In genomic region chr10:30359373-30360206, GRCh38 we compare ENCODE assay signal across 9 cellular contexts. TPM values are rescaled to one million over a fixed set of nuclear protein-coding genes. Genes with fewer than 3 reads are reported as not detected.
A peak's percentile ranks its signal among the peaks of the same experiment; 100 is the strongest.
DNase-seq lines count a peak whose midpoint lies in the region; ATAC-seq, FAIRE-seq and TF ChIP-seq lines count a peak whose summit lies in the region.
"Had no signal": no experiment of that assay in that cellular context is flagged by ENCODE, and none has a peak within 500 bp of the region (broad histone marks: within the 10 kb centered on the region; RNA-seq: fewer than 3 reads in every experiment).

No MANE protein-coding gene starts in this region.

- H3K4me3 ChIP-seq in GM12875 (ENCODE audit: low read depth, low read length) (no peak overlapping the region), endothelial cell of umbilical vein (replicated peaks in 1 of 3; ENCODE audit: insufficient read depth in 1 of 3, low read depth in 1 of 3, low read length in 3 of 3) (no peak overlapping the region)
- H3K4me3 ChIP-seq: skin epidermis had no signal

- no peak overlapping the region for H2AFZ ChIP-seq in endothelial cell of umbilical vein (ENCODE audit: low read depth, low read length)

- CTCF ChIA-PET in activated CD8-positive, alpha-beta T cell treated with anti-CD3 and anti-CD28 coated beads, Interleukin-2, amount 10 ng/mL, durations not matched to agents 7 days and 5 days (lab: Charles Lee) = interaction anchor here (0.5 to 5.5 kb wide), 33 partner anchors 8 to 360 kb away, joined by 3 to 61 read pairs (median 4); partner anchors contain the start of genes MAP3K8 and MTPAP
- CTCF ChIA-PET in endothelial cell of umbilical vein (lab: Charles Lee) = interaction anchor here (0.6 to 5.4 kb wide), 21 partner anchors 8 to 361 kb away, joined by 3 to 93 read pairs (median 4); partner anchors contain the start of gene MTPAP

- H3K4me1 Mint-ChIP-seq in activated CD8-positive, alpha-beta T cell treated with anti-CD3 and anti-CD28 coated beads, Interleukin-2, amount 10 ng/mL, durations not matched to agents 7 days and 5 days (ENCODE audit: low read depth) = peaks cover 7% of the 10 kb centered on the region

- H3K79me2 ChIP-seq in endothelial cell of umbilical vein (ENCODE audit: control insufficient read depth, insufficient read depth, low read length) = no peaks in the 10 kb centered on the region

- peak; percentile 78 for ATAC-seq in HG02870 (IDR thresholded peaks at IDR 0.05; ENCODE audit: unreplicated experiment)
- peak; percentile 92 for ATAC-seq in activated CD8-positive, alpha-beta T cell treated with anti-CD3 and anti-CD28 coated beads, Interleukin-2, amount 10 ng/mL, durations not matched to agents 7 days and 5 days

- no peak overlapping the region for H3K27ac ChIP-seq in 22Rv1
- no peak overlapping the region for H3K27ac ChIP-seq in endothelial cell of umbilical vein (ENCODE audit: insufficient read depth, low read depth, low read length)
- H3K27ac ChIP-seq: skin epidermis had no signal

- dilution Hi-C loops in endothelial cell of umbilical vein (cut with MboI; ENCODE audit: extremely low pct_ligation_motif_present, low sequenced_read_pairs) = no loop called here

- POLR2A ChIA-PET in activated CD8-positive, alpha-beta T cell treated with anti-CD3 and anti-CD28 coated beads, Interleukin-2, amount 10 ng/mL, durations not matched to agents 7 days and 5 days (lab: Charles Lee) = interaction anchor here (0.6 to 0.7 kb wide), 2 partner anchors 206 to 1448 kb away, joined by 3 read pairs; no protein-coding TSS in a partner anchor
- POLR2A ChIA-PET in endothelial cell of umbilical vein (lab: Charles Lee) = no interaction called here

- H3K9me3 Mint-ChIP-seq in activated CD8-positive, alpha-beta T cell treated with anti-CD3 and anti-CD28 coated beads, Interleukin-2, amount 10 ng/mL, durations not matched to agents 7 days and 5 days (ENCODE audit: insufficient read depth) = no peaks in the 10 kb centered on the region

- H3K27ac Mint-ChIP-seq in activated CD8-positive, alpha-beta T cell treated with anti-CD3 and anti-CD28 coated beads, Interleukin-2, amount 10 ng/mL, durations not matched to agents 7 days and 5 days = no peak overlapping the region

- H3K4me1 ChIP-seq in endothelial cell of umbilical vein (ENCODE audit: control insufficient read depth, extremely low read depth, insufficient read depth, low read length) = no peaks in the 10 kb centered on the region

- H3K4me2 ChIP-seq in endothelial cell of umbilical vein (ENCODE audit: insufficient read depth, low read length) = no peak overlapping the region

- peak; percentile 84 for FAIRE-seq in endothelial cell of umbilical vein (lab: Jason Lieb, UNC)

- H3K9me1 ChIP-seq in endothelial cell of umbilical vein (replicated peaks; ENCODE audit: control insufficient read depth, extremely low read depth, insufficient read depth, low read length) = no peaks in the 10 kb centered on the region

- intact Hi-C loops in endothelial cell of umbilical vein (cut with micrococcal nuclease) = loop anchor here (1.0 kb wide), 1 partner anchor 232 kb away; no protein-coding TSS in a partner anchor

- H3K4me3 Mint-ChIP-seq in activated CD8-positive, alpha-beta T cell treated with anti-CD3 and anti-CD28 coated beads, Interleukin-2, amount 10 ng/mL, durations not matched to agents 7 days and 5 days = no peak overlapping the region

- H3K9ac ChIP-seq in endothelial cell of umbilical vein (replicated peaks; ENCODE audit: extremely low read depth, insufficient read depth, low read length) = no peak overlapping the region

- no peaks in the 10 kb centered on the region for H3K36me3 Mint-ChIP-seq in activated CD8-positive, alpha-beta T cell treated with anti-CD3 and anti-CD28 coated beads, Interleukin-2, amount 10 ng/mL, durations not matched to agents 7 days and 5 days (ENCODE audit: low read depth)

- H3K9me3 ChIP-seq in endothelial cell of umbilical vein (replicated peaks; ENCODE audit: control insufficient read depth, insufficient read depth, low read length) = no peaks in the 10 kb centered on the region

- no peaks in the 10 kb centered on the region for H3K36me3 ChIP-seq in endothelial cell of umbilical vein (ENCODE audit: control insufficient read depth in 2 of 2, extremely low read depth in 1 of 2, insufficient read depth in 2 of 2, low read length in 2 of 2)

- peak; percentile 91 for TF ChIP-seq CTCF in 22Rv1 (IDR thresholded peaks at IDR 0.05)
- peak; percentile 92 for TF ChIP-seq CTCF in GM12875 (IDR thresholded peaks at IDR 0.05; ENCODE audit: borderline replicate concordance, insufficient read depth, low read depth, low read length)
- peak; percentile 78 to 88 for TF ChIP-seq CTCF in endothelial cell of umbilical vein (IDR thresholded peaks at IDR 0.05; ENCODE audit: extremely low read depth in 1 of 2, insufficient read depth in 1 of 2, low read depth in 1 of 2, low read length in 2 of 2)

- H3K27me3 Mint-ChIP-seq in activated CD8-positive, alpha-beta T cell treated with anti-CD3 and anti-CD28 coated beads, Interleukin-2, amount 10 ng/mL, durations not matched to agents 7 days and 5 days (ENCODE audit: low read depth) = peaks cover 12% of the 10 kb centered on the region

- TF ChIP-seq POLR2A in endothelial cell of umbilical vein (IDR thresholded peaks at IDR 0.05; ENCODE audit: low read depth, low read length) = no peak

- H4K20me1 ChIP-seq in endothelial cell of umbilical vein (replicated peaks; ENCODE audit: control insufficient read depth, extremely low read depth, insufficient read depth, low read length) = no peaks in the 10 kb centered on the region

- peaks cover 2 to 9% of the 10 kb centered on the region in 2 experiments for H3K27me3 ChIP-seq in endothelial cell of umbilical vein (ENCODE audit: control insufficient read depth in 2 of 2, insufficient read depth in 2 of 2, low read length in 2 of 2)

- DNase-seq in NCI-H69 (lab: John Stamatoyannopoulos, UW) = peak; percentile 60
- peak; percentile 75 for DNase-seq in activated CD8-positive, alpha-beta T cell treated with anti-CD3 and anti-CD28 coated beads, Interleukin-2, amount 10 ng/mL, durations not matched to agents 7 days and 5 days
- peak; percentile 56 for DNase-seq in endothelial cell of umbilical vein (ENCODE audit: low read depth, low spot score)
- peak; percentile 58 for DNase-seq in mucosa of gallbladder (ENCODE audit: low spot score)
- DNase-seq in stimulated activated naive CD4-positive, alpha-beta T cell (lab: John Stamatoyannopoulos, UW) = peak in 4 of 6 experiments; percentile 26 to 40 (median 34)

- no TSS peak for BruUV-seq in endothelial cell of umbilical vein (replicated peaks; lab: Mats Ljungman, UMichigan)

TF ChIP-seq in endothelial cell of umbilical vein, 7 proteins besides CTCF, POLR2A, EP300 and RAD21:
- TF ChIP-seq MYC (IDR thresholded peaks at IDR 0.05; ENCODE audit: low read depth, low read length) (no peak), MAX (IDR thresholded peaks at IDR 0.05; ENCODE audit: insufficient read depth, insufficient read length) (no peak), JUN (IDR thresholded peaks at IDR 0.05; ENCODE audit: borderline replicate concordance, insufficient read depth, insufficient read length, low read depth) (no peak), GATA2 (IDR thresholded peaks at IDR 0.05; ENCODE audit: insufficient read depth, insufficient read length, low read depth, low read length) (no peak), POLR2AphosphoS5 (IDR thresholded peaks at IDR 0.05; ENCODE audit: insufficient read depth, low read depth, low read length) (no peak), FOS (IDR thresholded peaks at IDR 0.05; ENCODE audit: borderline replicate concordance, insufficient read depth, low read length) (no peak), EZH2 (IDR thresholded peaks at IDR 0.05; ENCODE audit: borderline replicate concordance, low read depth, low read length, severe bottlenecking) (no peak)

RNA-seq across cellular contexts. Expression of gene MTPAP, which starts 10.5 kb away (rescaled TPM):
- total RNA-seq in activated CD8-positive, alpha-beta T cell treated with anti-CD3 and anti-CD28 coated beads, Interleukin-2, amount 10 ng/mL, durations not matched to agents 7 days and 5 days = 10 to 100 TPM; 32.6 to 33.2 TPM
- 24.4 and 24.9 TPM in 2 replicates for total RNA-seq in endothelial cell of umbilical vein
- polyA plus RNA-seq in endothelial cell of umbilical vein = 3.9 and 4.1 TPM in 2 replicates
- 8.0 TPM in 2 replicates for polyA plus RNA-seq in endothelial cell of umbilical vein (2011; cell fraction: cytosol; rRNA removed)
- 9.3 and 12.3 TPM in 2 replicates for polyA plus RNA-seq in endothelial cell of umbilical vein (2011; cell fraction: nucleus; rRNA removed)
- 13.6 and 19.6 TPM in 2 replicates for polyA plus RNA-seq in endothelial cell of umbilical vein (2012)
- polyA minus RNA-seq in endothelial cell of umbilical vein = 4.2 and 7.9 TPM in 2 replicates
- 5.8 TPM for polyA minus RNA-seq in endothelial cell of umbilical vein (2011; cell fraction: cytosol; rRNA and poly(A)+ RNA removed)
- 5.3 and 9.0 TPM in 2 replicates for polyA minus RNA-seq in endothelial cell of umbilical vein (2011; cell fraction: nucleus; rRNA and poly(A)+ RNA removed)
- 18.7 TPM for total RNA-seq in mucosa of gallbladder
